Comparison of ENCODE assay signal across 8 cellular contexts in genomic region chr12:6470375-6471163, GRCh38.
DNase-seq lines count a peak whose midpoint lies in the region; ATAC-seq and TF ChIP-seq lines count a peak whose summit lies in the region.

Gene VAMP1, minus strand, starts transcription at chr12:6470677. Its CDS starts 146 bp downstream, at chr12:6470531.

- H3K27me3 Mint-ChIP-seq in central memory CD8-positive, alpha-beta T cell: no peaks in the 10 kb centered on the region

- TF ChIP-seq CTCF in AG09309 (IDR thresholded peaks at IDR 0.05; ENCODE audit: control insufficient read depth, insufficient read depth, low read depth, low read length, missing control alignments): no peak

- peak within 1 kb of the TSS; percentile 79 for H3K4me3 ChIP-seq in AG09309 (ENCODE audit: control insufficient read depth, low read depth, low read length)

- DNase-seq in AG09309 (ENCODE audit: low read depth) (peak; percentile 80), NCI-H446 (lab: John Stamatoyannopoulos, UW) (peak; percentile 96 to 98), islet precursor cell (peak; percentile 100)
- DNase-seq in activated CD4-positive, CD25-positive, alpha-beta regulatory T cell treated with anti-CD3 and anti-CD28 coated beads, Interleukin-2, amount 50 U/mL, for 16 hours (ENCODE audit: low read depth, low spot score): peak; percentile 94
- DNase-seq in central memory CD8-positive, alpha-beta T cell (ENCODE audit: low spot score in 2 of 2): peak; percentile 93 to 96
- DNase-seq in stimulated activated CD4-positive, alpha-beta T cell treated with anti-CD3 and anti-CD28 coated beads, Interleukin-12 subunit alpha, Interleukin-12 subunit beta, amount 100 ng/mL, for 48 hours (ENCODE audit: low read depth in 2 of 3, low spot score in 1 of 3): peak; percentile 94 to 99 (median 98)

- H3K4me1 Mint-ChIP-seq in central memory CD8-positive, alpha-beta T cell: peaks cover 51% of the 10 kb centered on the region

- ATAC-seq in GM19025 (IDR thresholded peaks at IDR 0.05; ENCODE audit: low read depth, unreplicated experiment): peak; percentile 85
- ATAC-seq in HG03342 (IDR thresholded peaks at IDR 0.05; ENCODE audit: unreplicated experiment): peak; percentile 88
- ATAC-seq in central memory CD8-positive, alpha-beta T cell (replicated peaks; ENCODE audit: extremely low read depth, poor library complexity, severe bottlenecking): peak; percentile 89

- H3K36me3 Mint-ChIP-seq in central memory CD8-positive, alpha-beta T cell (ENCODE audit: insufficient read depth): peaks cover 28% of the 10 kb centered on the region

- H3K9me3 Mint-ChIP-seq in central memory CD8-positive, alpha-beta T cell: no peaks in the 10 kb centered on the region

- peak within 1 kb of the TSS; percentile 90 for H3K4me3 Mint-ChIP-seq in central memory CD8-positive, alpha-beta T cell

- H3K27ac Mint-ChIP-seq in central memory CD8-positive, alpha-beta T cell (ENCODE audit: low read depth): peak within 1 kb of the TSS; percentile 81

Comparison
In these comparisons a context has a peak if more than half of its experiments do, and no peak if none do; other contexts are left out.
1. Peak in every context shown above with its lines: DNase-seq, ATAC-seq and H3K4me3 ChIP-seq.